8 cellular contexts compared by ENCODE assay signal in genomic region chr7:4683884-4684565, GRCh38. TPM values are rescaled to one million over a fixed set of nuclear protein-coding genes. Genes with fewer than 3 reads are reported as not detected.
DNase-seq lines count a peak whose midpoint lies in the region; ATAC-seq and TF ChIP-seq lines count a peak whose summit lies in the region.

No MANE protein-coding gene starts in this region.

- peak; percentile 29 for ATAC-seq in GM19035 (IDR thresholded peaks at IDR 0.05; ENCODE audit: unreplicated experiment)

- H3K9me3 Mint-ChIP-seq in activated T-helper 1 cell treated with anti-CD3 and anti-CD28 coated beads, Interleukin-12 subunit alpha, Interleukin-12 subunit beta, Interleukin-2, Interleukin-4 antibody, amounts not matched to agents 30 ng/mL and 10 ng/mL and 1 ng/mL, durations not matched to agents 14 hours and 24 hours and 36 hours = no peaks in the 10 kb centered on the region
- H3K9me3 Mint-ChIP-seq in neural progenitor cell = no peaks in the 10 kb centered on the region

- H3K4me3 ChIP-seq in fibroblast of pulmonary artery (replicated peaks; ENCODE audit: low read depth, low read length) (peak overlapping the region; percentile 86), neural progenitor cell (peak overlapping the region; percentile 89)

- H3K36me3 ChIP-seq in neural progenitor cell = no peaks in the 10 kb centered on the region

- H3K27me3 Mint-ChIP-seq in activated T-helper 1 cell treated with anti-CD3 and anti-CD28 coated beads, Interleukin-12 subunit alpha, Interleukin-12 subunit beta, Interleukin-2, Interleukin-4 antibody, amounts not matched to agents 30 ng/mL and 10 ng/mL and 1 ng/mL, durations not matched to agents 14 hours and 24 hours and 36 hours (ENCODE audit: insufficient read depth) = peaks cover 2% of the 10 kb centered on the region
- peaks cover 9% of the 10 kb centered on the region for H3K27me3 Mint-ChIP-seq in neural progenitor cell (ENCODE audit: insufficient read depth, low read depth)

- H3K27me3 ChIP-seq in neural progenitor cell = peaks cover 28% of the 10 kb centered on the region

- intact Hi-C loops in activated T-helper 1 cell treated with anti-CD3 and anti-CD28 coated beads, Interleukin-12 subunit alpha, Interleukin-12 subunit beta, Interleukin-2, Interleukin-4 antibody, amounts not matched to agents 30 ng/mL and 10 ng/mL and 1 ng/mL, durations not matched to agents 14 hours and 24 hours and 36 hours (cut with micrococcal nuclease) = loop anchor here (1.0 to 5.0 kb wide), 6 partner anchors 41 to 363 kb away; partner anchors contain the start of genes AP5Z1 and RBAK

- H3K4me2 ChIP-seq in neural progenitor cell = peak overlapping the region; percentile 100

- H3K4me3 Mint-ChIP-seq in activated T-helper 1 cell treated with anti-CD3 and anti-CD28 coated beads, Interleukin-12 subunit alpha, Interleukin-12 subunit beta, Interleukin-2, Interleukin-4 antibody, amounts not matched to agents 30 ng/mL and 10 ng/mL and 1 ng/mL, durations not matched to agents 14 hours and 24 hours and 36 hours = peak overlapping the region; percentile 99
- H3K4me3 Mint-ChIP-seq in neural progenitor cell = peak overlapping the region; percentile 90

- peaks cover 66% of the 10 kb centered on the region for H3K79me2 ChIP-seq in neural progenitor cell (ENCODE audit: low read depth)

- no peak for TF ChIP-seq CTCF in fibroblast of pulmonary artery (IDR thresholded peaks at IDR 0.05; ENCODE audit: low read length, missing control alignments)
- no peak for TF ChIP-seq CTCF in neural progenitor cell (IDR thresholded peaks at IDR 0.05)

- no peaks in the 10 kb centered on the region for H3F3A ChIP-seq in neural progenitor cell (ENCODE audit: low read depth)

- peaks cover 12% of the 10 kb centered on the region for H3K4me1 ChIP-seq in neural progenitor cell

- H3K4me1 Mint-ChIP-seq in activated T-helper 1 cell treated with anti-CD3 and anti-CD28 coated beads, Interleukin-12 subunit alpha, Interleukin-12 subunit beta, Interleukin-2, Interleukin-4 antibody, amounts not matched to agents 30 ng/mL and 10 ng/mL and 1 ng/mL, durations not matched to agents 14 hours and 24 hours and 36 hours (ENCODE audit: low read depth) = peaks cover 34% of the 10 kb centered on the region
- H3K4me1 Mint-ChIP-seq in neural progenitor cell = peaks cover 32% of the 10 kb centered on the region

- no peak overlapping the region for H3K27ac ChIP-seq in neural progenitor cell

- no peak overlapping the region for H3K9ac ChIP-seq in neural progenitor cell

- H4K20me1 ChIP-seq in neural progenitor cell (ENCODE audit: low read depth) = peaks cover 66% of the 10 kb centered on the region

- no peaks in the 10 kb centered on the region for H3K9me3 ChIP-seq in neural progenitor cell (ENCODE audit: low read depth)

- H2AFZ ChIP-seq in neural progenitor cell (replicated peaks) = no peak overlapping the region

- DNase-seq in Ammon's horn (ENCODE audit: low spot score) = peak; percentile 66
- peak; percentile 12 for DNase-seq in NCI-H2029 treated with DMSO at 0.1 percent for 48 hours (lab: John Stamatoyannopoulos, UW)
- DNase-seq in activated T-helper 1 cell treated with anti-CD3 and anti-CD28 coated beads, Interleukin-12 subunit alpha, Interleukin-12 subunit beta, Interleukin-2, Interleukin-4 antibody, amounts not matched to agents 30 ng/mL and 10 ng/mL and 1 ng/mL, durations not matched to agents 14 hours and 24 hours and 36 hours (ENCODE audit: low spot score) = peak; percentile 25
- peak; percentile 69 for DNase-seq in fibroblast of pulmonary artery (ENCODE audit: low read depth)
- DNase-seq in neural progenitor cell (ENCODE audit: low spot score) = no peak
- DNase-seq in NK-92 (lab: John Stamatoyannopoulos, UW; ENCODE audit: unreplicated experiment) = no peak
- no peak for DNase-seq in HuH-7 (ENCODE audit: low spot score)

- H3K36me3 Mint-ChIP-seq in activated T-helper 1 cell treated with anti-CD3 and anti-CD28 coated beads, Interleukin-12 subunit alpha, Interleukin-12 subunit beta, Interleukin-2, Interleukin-4 antibody, amounts not matched to agents 30 ng/mL and 10 ng/mL and 1 ng/mL, durations not matched to agents 14 hours and 24 hours and 36 hours (ENCODE audit: low read depth) = peaks cover 11% of the 10 kb centered on the region
- H3K36me3 Mint-ChIP-seq in neural progenitor cell = peaks cover 5% of the 10 kb centered on the region

- peak overlapping the region; percentile 99 for H3K27ac Mint-ChIP-seq in activated T-helper 1 cell treated with anti-CD3 and anti-CD28 coated beads, Interleukin-12 subunit alpha, Interleukin-12 subunit beta, Interleukin-2, Interleukin-4 antibody, amounts not matched to agents 30 ng/mL and 10 ng/mL and 1 ng/mL, durations not matched to agents 14 hours and 24 hours and 36 hours
- H3K27ac Mint-ChIP-seq in neural progenitor cell = peak overlapping the region; percentile 93

RNA-seq across cellular contexts. Expression of gene FOXK1, which starts 1.9 kb away (rescaled TPM):
- 37.7 and 37.9 TPM in 2 replicates for total RNA-seq in activated T-helper 1 cell treated with anti-CD3 and anti-CD28 coated beads, Interleukin-12 subunit alpha, Interleukin-12 subunit beta, Interleukin-2, Interleukin-4 antibody, amounts not matched to agents 30 ng/mL and 10 ng/mL and 1 ng/mL, durations not matched to agents 14 hours and 24 hours and 36 hours
- total RNA-seq in neural progenitor cell (ENCODE audit: low replicate concordance) = 11.1 and 22.4 TPM in 2 replicates

Comparison
In these comparisons a context has a peak if more than half of its experiments do, and no peak if none do; other contexts are left out.
1. DNase-seq: peak in Ammon's horn (single experiment), NCI-H2029 treated with DMSO at 0.1 percent for 48 hours (single experiment), activated T-helper 1 cell treated with anti-CD3 and anti-CD28 coated beads, Interleukin-12 subunit alpha, Interleukin-12 subunit beta, Interleukin-2, Interleukin-4 antibody, amounts not matched to agents 30 ng/mL and 10 ng/mL and 1 ng/mL, durations not matched to agents 14 hours and 24 hours and 36 hours (single experiment) and fibroblast of pulmonary artery (single experiment); none in neural progenitor cell (single experiment), NK-92 (single experiment) and HuH-7 (single experiment).